12 cellular contexts compared by ENCODE assay signal in genomic region chr4:109444182-109444844, GRCh38. TPM values are rescaled to one million over a fixed set of nuclear protein-coding genes. Genes with fewer than 3 reads are reported as not detected.
A peak's percentile ranks its signal among the peaks of the same experiment; 100 is the strongest.
DNase-seq lines count a peak whose midpoint lies in the region; ATAC-seq and TF ChIP-seq lines count a peak whose summit lies in the region.
"Had no signal": no experiment of that assay in that cellular context is flagged by ENCODE, and none has a peak within 500 bp of the region (broad histone marks: within the 10 kb centered on the region; RNA-seq: fewer than 3 reads in every experiment).

No MANE protein-coding gene starts in this region.

- no peaks in the 10 kb centered on the region for H3K27me3 Mint-ChIP-seq in T-helper 17 cell

- peak; percentile 68 for ATAC-seq in GM21381 (IDR thresholded peaks at IDR 0.05; ENCODE audit: unreplicated experiment)
- ATAC-seq in HG03139 (IDR thresholded peaks at IDR 0.05; ENCODE audit: unreplicated experiment) = peak; percentile 51
- no peak for ATAC-seq in T-helper 17 cell
- ATAC-seq in HG03521 (IDR thresholded peaks at IDR 0.05; ENCODE audit: unreplicated experiment) = no peak
- ATAC-seq: gastrocnemius medialis had no signal

- H3K4me1 Mint-ChIP-seq in T-helper 17 cell = peaks cover 45% of the 10 kb centered on the region

- H3K9me3 ChIP-seq in T-helper 17 cell (ENCODE audit: control insufficient read depth, low read length, poor library complexity, severe bottlenecking) = no peaks in the 10 kb centered on the region
- H3K9me3 ChIP-seq: gastrocnemius medialis, right lobe of liver had no signal

- in situ Hi-C loops in GM13976 (cut with MboI; ENCODE audit: low sequenced_read_pairs, unreplicated experiment) = no loop called here
- in situ Hi-C loops in G401 (cut with HindIII; ENCODE audit: low sequenced_read_pairs) = loop anchor here (25.0 kb wide), 2 partner anchors 218 to 368 kb away; partner anchors contain the start of genes CFI and GAR1

- peak; percentile 28 for DNase-seq in GM13976 (ENCODE audit: low spot score)
- DNase-seq in T-helper 17 cell = no peak
- DNase-seq in nucleus accumbens (lab: John Stamatoyannopoulos, UW) = no peak
- DNase-seq in G401 (ENCODE audit: low spot score) = no peak
- no peak for DNase-seq in NCI-H1105 treated with DMSO at 0.1 percent for 48 hours (lab: John Stamatoyannopoulos, UW)
- DNase-seq: caudate nucleus, gastrocnemius medialis, right lobe of liver had no signal

- TF ChIP-seq CTCF in GM13976 (IDR thresholded peaks at IDR 0.05; ENCODE audit: borderline replicate concordance, control extremely low read depth, extremely low read depth, insufficient read depth, missing control alignments) = no peak

- no peak overlapping the region for H3K4me3 Mint-ChIP-seq in T-helper 17 cell
- H3K4me3 Mint-ChIP-seq: T-helper 1 cell treated with Interleukin-12 subunit alpha and Interleukin-12 subunit beta and Interleukin-4 antibody, amounts not matched to agents 30 μg/mL and 1 μg/mL, for 36 hours had no signal

- peak overlapping the region; percentile 84 for H3K27ac Mint-ChIP-seq in T-helper 17 cell
- H3K27ac Mint-ChIP-seq: T-helper 1 cell treated with Interleukin-12 subunit alpha and Interleukin-12 subunit beta and Interleukin-4 antibody, amounts not matched to agents 30 μg/mL and 1 μg/mL, for 36 hours had no signal

- H3K36me3 Mint-ChIP-seq in T-helper 17 cell (ENCODE audit: low read depth) = peaks cover 2% of the 10 kb centered on the region

RNA-seq across cellular contexts. Expression of gene SEC24B, which starts 10.7 kb away (rescaled TPM):
- 10 to 100 TPM; 37.8 to 39.5 TPM for total RNA-seq in T-helper 17 cell
- 4.8 and 6.4 TPM in 2 replicates for total RNA-seq in G401 (2014; rRNA removed; shearing (Covaris generic))

Comparison
In these comparisons a context has a peak if more than half of its experiments do, and no peak if none do; other contexts are left out.
1. ATAC-seq: peak in GM21381 (single experiment) and HG03139 (single experiment); none in T-helper 17 cell (single experiment) and HG03521 (single experiment).